In genomic region chr2:241261628-241262027, GRCh38 we compare ENCODE assay signal across 12 cellular contexts.
"Had no signal": no experiment of that assay in that cellular context is flagged by ENCODE, and none has a peak within 500 bp of the region (broad histone marks: within the 10 kb centered on the region; RNA-seq: fewer than 3 reads in every experiment).

No MANE protein-coding gene starts in this region.

- ATAC-seq: left colon, right cardiac atrium had no signal

- DNase-seq: activated CD4-positive, alpha-beta T cell treated with anti-CD3 and anti-CD28 coated beads, Interleukin-2, amount 50 U/mL, for 1 hour; activated effector memory CD4-positive, alpha-beta T cell treated with Interleukin-2 at 50 U/mL for 16 hours; activated naive CD4-positive, alpha-beta T cell treated with anti-CD3 and anti-CD28 coated beads, Interleukin-2, amount 50 U/mL, for 16 hours; activated T-cell treated with anti-CD3 and anti-CD28 coated beads, Interleukin-2, amount 50 U/mL, for 1 hour; left colon; mammary epithelial cell; right cardiac atrium; stimulated activated CD4-positive, alpha-beta T cell treated with anti-CD3 and anti-CD28 coated beads, Interleukin-4, amount 100 ng/mL, for 24 hours; trophoblast cell had no signal

- H3K27me3 Mint-ChIP-seq: progenitor cell of endocrine pancreas; stimulated activated naive CD8-positive, alpha-beta T cell treated with anti-CD3 and anti-CD28 coated beads, Interleukin-15, Interleukin-2, amounts not matched to agents 100 ng/mL and 50 ng/mL, for 24 hours had no signal

- H3K27ac Mint-ChIP-seq: progenitor cell of endocrine pancreas; stimulated activated naive CD8-positive, alpha-beta T cell treated with anti-CD3 and anti-CD28 coated beads, Interleukin-15, Interleukin-2, amounts not matched to agents 100 ng/mL and 50 ng/mL, for 24 hours; T-helper 2 cell treated with Interferon-gamma antibody and Interleukin-4, amounts not matched to agents 5 μg/mL and 100 μg/mL, for 36 hours had no signal

- H3K9me3 Mint-ChIP-seq: stimulated activated naive CD8-positive, alpha-beta T cell treated with anti-CD3 and anti-CD28 coated beads, Interleukin-15, Interleukin-2, amounts not matched to agents 100 ng/mL and 50 ng/mL, for 24 hours; T-helper 2 cell treated with Interferon-gamma antibody and Interleukin-4, amounts not matched to agents 5 μg/mL and 100 μg/mL, for 36 hours had no signal

- H3K4me3 Mint-ChIP-seq: stimulated activated naive CD8-positive, alpha-beta T cell treated with anti-CD3 and anti-CD28 coated beads, Interleukin-15, Interleukin-2, amounts not matched to agents 100 ng/mL and 50 ng/mL, for 24 hours; T-helper 2 cell treated with Interferon-gamma antibody and Interleukin-4, amounts not matched to agents 5 μg/mL and 100 μg/mL, for 36 hours had no signal
